29 cellular contexts compared by ENCODE assay signal in genomic region chr7:110863258-110863657, GRCh38.
"Had no signal": no experiment of that assay in that cellular context is flagged by ENCODE, and none has a peak within 500 bp of the region (broad histone marks: within the 10 kb centered on the region; RNA-seq: fewer than 3 reads in every experiment).

No MANE protein-coding gene starts in this region.

- H3K27ac ChIP-seq: stomach, suprapubic skin, testis, thoracic aorta, thyroid gland, tibial artery, tibial nerve, transverse colon, upper lobe of left lung, upper lobe of right lung, uterus, vagina had no signal

- FAIRE-seq: urothelium cell line had no signal

- H3K4me3 Mint-ChIP-seq: stimulated activated effector memory CD8-positive, alpha-beta T cell treated with anti-CD3 and anti-CD28 coated beads, Interleukin-12 subunit alpha, Interleukin-12 subunit beta, amount 100 ng/mL, for 72 hours; stimulated activated memory B cell treated with anti-CD40 and anti-IgM and Interleukin-4, amounts not matched to agents 10 μg/mL and 1 μg/mL and 100 μg/mL, for 72 hours; stimulated activated naive B cell treated with anti-CD40 and anti-IgM and Interleukin-4, amounts not matched to agents 10 μg/mL and 1 μg/mL and 100 μg/mL, for 72 hours; stimulated activated naive CD8-positive, alpha-beta T cell treated with anti-CD3 and anti-CD28 coated beads, Interleukin-15, amount 100 ng/mL, for 72 hours; stimulated activated naive CD8-positive, alpha-beta T cell treated with anti-CD3 and anti-CD28 coated beads, Interleukin-15, Interleukin-2, amounts not matched to agents 100 ng/mL and 50 ng/mL, for 24 hours; type B pancreatic cell had no signal

- DNase-seq: stimulated activated CD4-positive, alpha-beta T cell treated with anti-CD3 and anti-CD28 coated beads, Interleukin-2, amount 100 ng/mL, for 48 hours; stimulated activated CD4-positive, alpha-beta T cell treated with anti-CD3 and anti-CD28 coated beads, Interleukin-4, amount 100 ng/mL, for 1 hour; stimulated activated CD4-positive, alpha-beta T cell treated with anti-CD3 and anti-CD28 coated beads, Interleukin-4, amount 100 ng/mL, for 24 hours; stimulated activated CD4-positive, alpha-beta T cell treated with anti-CD3 and anti-CD28 coated beads, Interleukin-4, amount 100 ng/mL, for 4 hours; stimulated activated CD8-positive, alpha-beta memory T cell treated with anti-CD3 and anti-CD28 coated beads, Interleukin-4, amount 100 ng/mL, for 48 hours; stimulated activated naive B cell treated with anti-CD40 and anti-IgM and Interleukin-4, amounts not matched to agents 10 μg/mL and 1 μg/mL and 100 μg/mL, for 72 hours; stimulated activated naive CD4-positive, alpha-beta T cell; stimulated activated naive CD4-positive, alpha-beta T cell treated with Interleukin-2 at 50 U/mL for 16 hours; stimulated activated naive CD8-positive, alpha-beta T cell treated with anti-CD3 and anti-CD28 coated beads, Interleukin-15, amount 100 ng/mL, for 72 hours; stimulated activated naive CD8-positive, alpha-beta T cell treated with anti-CD3 and anti-CD28 coated beads, Interleukin-15, Interleukin-2, amounts not matched to agents 100 U/mL and 50 U/mL, for 24 hours; stomach; substantia nigra; testis; thyroid gland; tibial artery; transverse colon; trophoblast cell; upper lobe of left lung; upper lobe of right lung; uterus had no signal

- H3K36me3 ChIP-seq: stomach, suprapubic skin, thoracic aorta, thyroid gland, tibial artery, tibial nerve, transverse colon, upper lobe of left lung, upper lobe of right lung, uterus, vagina had no signal

- H3K9me3 ChIP-seq: testis, thoracic aorta, thyroid gland, tibial artery, transverse colon, upper lobe of right lung, uterus, vagina had no signal

- H3K9me3 Mint-ChIP-seq: stimulated activated effector memory CD8-positive, alpha-beta T cell treated with anti-CD3 and anti-CD28 coated beads, Interleukin-12 subunit alpha, Interleukin-12 subunit beta, amount 100 ng/mL, for 72 hours; stimulated activated memory B cell treated with anti-CD40 and anti-IgM and Interleukin-4, amounts not matched to agents 10 μg/mL and 1 μg/mL and 100 μg/mL, for 72 hours; type B pancreatic cell had no signal

- H3K4me1 Mint-ChIP-seq: stimulated activated effector memory CD8-positive, alpha-beta T cell treated with anti-CD3 and anti-CD28 coated beads, Interleukin-12 subunit alpha, Interleukin-12 subunit beta, amount 100 ng/mL, for 72 hours; stimulated activated memory B cell treated with anti-CD40 and anti-IgM and Interleukin-4, amounts not matched to agents 10 μg/mL and 1 μg/mL and 100 μg/mL, for 72 hours; stimulated activated naive B cell treated with anti-CD40 and anti-IgM and Interleukin-4, amounts not matched to agents 10 μg/mL and 1 μg/mL and 100 μg/mL, for 72 hours; stimulated activated naive CD8-positive, alpha-beta T cell treated with anti-CD3 and anti-CD28 coated beads, Interleukin-15, amount 100 ng/mL, for 72 hours had no signal

- H3K4me3 ChIP-seq: stomach, suprapubic skin, testis, thoracic aorta, thyroid gland, tibial artery, tibial nerve, transverse colon, upper lobe of left lung, upper lobe of right lung, uterus, vagina had no signal

- H3K27me3 ChIP-seq: stomach, suprapubic skin, testis, thyroid gland, tibial artery, tibial nerve, transverse colon, upper lobe of left lung, upper lobe of right lung, uterus, vagina had no signal

- H3K27me3 Mint-ChIP-seq: stimulated activated memory B cell treated with anti-CD40 and anti-IgM and Interleukin-4, amounts not matched to agents 10 μg/mL and 1 μg/mL and 100 μg/mL, for 72 hours; stimulated activated naive B cell treated with anti-CD40 and anti-IgM and Interleukin-4, amounts not matched to agents 10 μg/mL and 1 μg/mL and 100 μg/mL, for 72 hours; stimulated activated naive CD8-positive, alpha-beta T cell treated with anti-CD3 and anti-CD28 coated beads, Interleukin-15, amount 100 ng/mL, for 72 hours; stimulated activated naive CD8-positive, alpha-beta T cell treated with anti-CD3 and anti-CD28 coated beads, Interleukin-15, Interleukin-2, amounts not matched to agents 100 ng/mL and 50 ng/mL, for 24 hours; type B pancreatic cell had no signal

- H3K4me1 ChIP-seq: stomach, suprapubic skin, testis, thyroid gland, tibial nerve, transverse colon, upper lobe of right lung, uterus, vagina had no signal

- H3K36me3 Mint-ChIP-seq: stimulated activated effector memory CD8-positive, alpha-beta T cell treated with anti-CD3 and anti-CD28 coated beads, Interleukin-12 subunit alpha, Interleukin-12 subunit beta, amount 100 ng/mL, for 72 hours; type B pancreatic cell had no signal

- ATAC-seq: stimulated activated effector memory CD8-positive, alpha-beta T cell treated with anti-CD3 and anti-CD28 coated beads, Interleukin-12 subunit alpha, Interleukin-12 subunit beta, amount 100 ng/mL, for 72 hours; stimulated activated memory B cell treated with anti-CD40 and anti-IgM and Interleukin-4, amounts not matched to agents 10 μg/mL and 1 μg/mL and 100 μg/mL, for 72 hours; stimulated activated naive B cell treated with anti-CD40 and anti-IgM and Interleukin-4, amounts not matched to agents 10 μg/mL and 1 μg/mL and 100 μg/mL, for 72 hours; stimulated activated naive CD8-positive, alpha-beta T cell treated with anti-CD3 and anti-CD28 coated beads, Interleukin-15, amount 100 ng/mL, for 72 hours; stimulated activated naive CD8-positive, alpha-beta T cell treated with anti-CD3 and anti-CD28 coated beads, Interleukin-15, Interleukin-2, amounts not matched to agents 100 U/mL and 50 U/mL, for 24 hours; upper lobe of right lung had no signal

- H3K27ac Mint-ChIP-seq: stimulated activated effector memory CD8-positive, alpha-beta T cell treated with anti-CD3 and anti-CD28 coated beads, Interleukin-12 subunit alpha, Interleukin-12 subunit beta, amount 100 ng/mL, for 72 hours; stimulated activated memory B cell treated with anti-CD40 and anti-IgM and Interleukin-4, amounts not matched to agents 10 μg/mL and 1 μg/mL and 100 μg/mL, for 72 hours; stimulated activated naive B cell treated with anti-CD40 and anti-IgM and Interleukin-4, amounts not matched to agents 10 μg/mL and 1 μg/mL and 100 μg/mL, for 72 hours; stimulated activated naive CD8-positive, alpha-beta T cell treated with anti-CD3 and anti-CD28 coated beads, Interleukin-15, amount 100 ng/mL, for 72 hours; stimulated activated naive CD8-positive, alpha-beta T cell treated with anti-CD3 and anti-CD28 coated beads, Interleukin-15, Interleukin-2, amounts not matched to agents 100 ng/mL and 50 ng/mL, for 24 hours; type B pancreatic cell had no signal
